ENCODE assay signal across 8 cellular contexts in the genomic region with DNA sequence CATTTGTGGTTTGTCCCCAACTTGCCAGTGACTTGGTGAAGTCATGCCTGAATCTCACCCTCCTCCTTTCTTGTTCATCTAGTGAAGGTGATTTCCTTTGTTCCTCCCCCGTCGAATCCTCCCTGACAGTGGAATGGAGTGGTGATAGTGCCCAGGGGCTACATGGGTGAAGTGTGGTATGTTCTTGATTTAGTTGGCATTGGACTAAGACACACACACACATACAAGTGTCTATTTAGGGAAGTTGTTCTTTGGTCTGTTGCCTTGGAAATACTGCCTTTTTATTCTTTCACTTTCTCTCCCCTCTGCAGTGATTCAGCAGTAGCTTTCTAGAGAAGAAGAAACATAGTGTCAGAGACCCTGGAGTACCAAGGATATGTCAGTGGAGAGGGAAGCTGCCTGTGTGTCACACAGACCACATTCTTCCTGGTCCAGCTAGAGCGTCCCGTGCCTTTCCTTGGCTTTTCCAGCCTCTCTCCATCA. TPM values are rescaled to one million over a fixed set of nuclear protein-coding genes. Genes with fewer than 3 reads are reported as not detected.
A peak's percentile ranks its signal among the peaks of the same experiment; 100 is the strongest.
DNase-seq lines count a peak whose midpoint lies in the region; ATAC-seq, FAIRE-seq and TF ChIP-seq lines count a peak whose summit lies in the region.

No MANE protein-coding gene starts in this region.

- peaks cover 41 to 86% (median 53%) of the 10 kb centered on the region in 4 donors for H3K4me1 ChIP-seq in upper lobe of left lung

- H3K9me3 Mint-ChIP-seq in HFFc6: no peaks in the 10 kb centered on the region

- peaks cover 12% of the 10 kb centered on the region for H3K36me3 Mint-ChIP-seq in HFFc6 (ENCODE audit: low read depth)

- TF ChIP-seq CTCF in HFFc6 (IDR thresholded peaks at IDR 0.05) (no peak), fibroblast of pulmonary artery (IDR thresholded peaks at IDR 0.05; ENCODE audit: low read length, missing control alignments) (no peak), upper lobe of left lung (IDR thresholded peaks at IDR 0.05) (no peak), GM13977 (IDR thresholded peaks at IDR 0.05; ENCODE audit: extremely low read depth, insufficient read depth, missing control alignments) (no peak)

- no peak overlapping the region for H3K4me3 Mint-ChIP-seq in HFFc6

- peak overlapping the region; percentile 94 for H3K27ac Mint-ChIP-seq in HFFc6

- H3K4me3 ChIP-seq in fibroblast of pulmonary artery (replicated peaks; ENCODE audit: low read depth, low read length): no peak overlapping the region
- H3K4me3 ChIP-seq in upper lobe of left lung: no peak overlapping the region

- peaks cover 0 to 3% (median 0%) of the 10 kb centered on the region in 4 donors for H3K36me3 ChIP-seq in upper lobe of left lung

- ATAC-seq in upper lobe of left lung (ENCODE audit: low FRiP score in 2 of 2): peak; percentile 11 to 79

- H3K27ac ChIP-seq in upper lobe of left lung: peak overlapping the region; percentile 61 to 85 (median 72)

- TF ChIP-seq EP300 in upper lobe of left lung (IDR thresholded peaks at IDR 0.05): no peak

- WGBS in upper lobe of left lung, 2 donors: 52 to 60% methylated on average over 4 of the region's 4 CpGs

- H3K4me1 Mint-ChIP-seq in HFFc6 (ENCODE audit: low read depth): peaks cover 69% of the 10 kb centered on the region

- no peaks in the 10 kb centered on the region for H3K27me3 Mint-ChIP-seq in HFFc6 (ENCODE audit: insufficient read depth)

- peak; percentile 66 for FAIRE-seq in GM12892 (lab: Jason Lieb, UNC)

- TF ChIP-seq POLR2A in GM12892 (IDR thresholded peaks at IDR 0.05; ENCODE audit: low read depth, low read length) (no peak; the same call in 1 of the 2 replicates), upper lobe of left lung (IDR thresholded peaks at IDR 0.05) (peak in 1 of 4 donors; percentile 17)

- H3K27me3 ChIP-seq in upper lobe of left lung: no peaks in the 10 kb centered on the region

- no peaks in the 10 kb centered on the region for H3K9me3 ChIP-seq in upper lobe of left lung

- in situ Hi-C loops in GM13977 (cut with MboI; ENCODE audit: low pct_unique_long_range_greater_than_20kb, low sequenced_read_pairs, unreplicated experiment): no loop called here

- no peak for DNase-seq in GM12892 (ENCODE audit: insufficient read length)
- peak; percentile 41 for DNase-seq in HFFc6
- peak; percentile 70 for DNase-seq in RPMI8226
- DNase-seq in fibroblast of pulmonary artery (ENCODE audit: low read depth): peak; percentile 38
- no peak for DNase-seq in upper lobe of left lung
- DNase-seq in NCI-H1092 treated with DMSO at 0.1 percent for 48 hours (lab: John Stamatoyannopoulos, UW): no peak
- DNase-seq in AG08395 (ENCODE audit: low spot score): no peak
- DNase-seq in GM13977 (ENCODE audit: low spot score): no peak

RNA-seq across cellular contexts. Expression of a gene that starts 10.9 kb away (rescaled TPM):
- 22.2 TPM for polyA plus RNA-seq in GM12892 (2012; ENCODE audit: missing spikeins)
- 10 to 100 TPM; 15.8 to 19.4 (median 18.2) TPM for total RNA-seq in HFFc6 (2021; fragmentation: NEBNext Ultra II Directional; extraction: Animal tissue kit (Norgen Biotek cat#: 25700))
- 10 to 100 TPM; 23.3 to 93.2 (median 36.5) TPM for total RNA-seq in upper lobe of left lung

Comparison
In these comparisons a context has a peak if more than half of its experiments do, and no peak if none do; other contexts are left out.
1. DNase-seq: peak in HFFc6 (single experiment), RPMI8226 (single experiment) and fibroblast of pulmonary artery (single experiment); none in GM12892 (single experiment), upper lobe of left lung (0 of 2), NCI-H1092 treated with DMSO at 0.1 percent for 48 hours (single experiment), AG08395 (single experiment) and GM13977 (single experiment).